19 cellular contexts compared by ENCODE assay signal in the genomic region with DNA sequence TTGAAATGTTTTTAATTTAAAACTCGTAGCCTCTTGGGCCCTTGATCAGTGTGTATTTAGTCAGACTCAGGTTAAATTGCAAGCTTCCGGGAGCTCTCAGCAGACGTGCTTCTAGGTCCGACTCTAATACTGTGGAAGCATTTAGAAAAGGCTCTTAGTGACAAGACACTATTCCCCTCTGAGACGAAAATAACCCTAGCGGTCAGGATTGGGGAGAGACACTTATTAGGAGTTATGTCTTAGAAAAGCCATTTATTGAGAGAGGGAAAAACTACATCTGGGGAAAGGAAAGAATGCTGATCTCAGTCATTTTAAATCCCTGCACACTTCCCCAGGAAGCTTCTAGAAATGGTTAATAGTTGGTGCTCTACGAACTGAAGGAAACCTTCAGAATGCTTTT.
DNase-seq lines count a peak whose midpoint lies in the region; ATAC-seq lines count a peak whose summit lies in the region.
"Had no signal": no experiment of that assay in that cellular context is flagged by ENCODE, and none has a peak within 500 bp of the region (broad histone marks: within the 10 kb centered on the region; RNA-seq: fewer than 3 reads in every experiment).

No MANE protein-coding gene starts in this region.

- peak; percentile 53 for DNase-seq in NCI-H82 (lab: John Stamatoyannopoulos, UW)
- DNase-seq in NCI-H82 treated with DMSO at 0.1 percent for 48 hours (lab: John Stamatoyannopoulos, UW; ENCODE audit: unreplicated experiment): no peak
- peak; percentile 23 for DNase-seq in RPMI7951 (ENCODE audit: low read depth)
- peak; percentile 3 for DNase-seq in ecto neural progenitor cell (ENCODE audit: low spot score)
- peak; percentile 13 for DNase-seq in superior temporal gyrus (ENCODE audit: extremely low spot score)
- no peak for DNase-seq in stimulated activated effector memory CD8-positive, alpha-beta T cell treated with anti-CD3 and anti-CD28 coated beads, Interleukin-12 subunit alpha, Interleukin-12 subunit beta, amount 100 ng/mL, for 72 hours (ENCODE audit: low spot score in 2 of 2)
- DNase-seq: 8988T; BE2C; Caco-2; CD4-positive, alpha-beta T cell; EL; KG1; NCI-H1105 treated with DMSO at 0.1 percent for 48 hours; NCI-H1694 treated with DMSO at 0.1 percent for 48 hours; NCI-H2227 treated with DMSO at 0.1 percent for 48 hours; NCI-H524; Right ventricle myocardium superior had no signal

- no peak for ATAC-seq in HG02981 (IDR thresholded peaks at IDR 0.05; ENCODE audit: unreplicated experiment)
- ATAC-seq in stimulated activated effector memory CD8-positive, alpha-beta T cell treated with anti-CD3 and anti-CD28 coated beads, Interleukin-12 subunit alpha, Interleukin-12 subunit beta, amount 100 ng/mL, for 72 hours: no peak
- ATAC-seq in HG02588 (IDR thresholded peaks at IDR 0.05; ENCODE audit: unreplicated experiment): no peak

- no peak overlapping the region for H3K4me3 Mint-ChIP-seq in stimulated activated effector memory CD8-positive, alpha-beta T cell treated with anti-CD3 and anti-CD28 coated beads, Interleukin-12 subunit alpha, Interleukin-12 subunit beta, amount 100 ng/mL, for 72 hours
- H3K4me3 Mint-ChIP-seq: CD4-positive, alpha-beta T cell had no signal

- no peak overlapping the region for H3K27ac Mint-ChIP-seq in stimulated activated effector memory CD8-positive, alpha-beta T cell treated with anti-CD3 and anti-CD28 coated beads, Interleukin-12 subunit alpha, Interleukin-12 subunit beta, amount 100 ng/mL, for 72 hours
- H3K27ac Mint-ChIP-seq: CD4-positive, alpha-beta T cell had no signal

- no peaks in the 10 kb centered on the region for H3K4me1 Mint-ChIP-seq in stimulated activated effector memory CD8-positive, alpha-beta T cell treated with anti-CD3 and anti-CD28 coated beads, Interleukin-12 subunit alpha, Interleukin-12 subunit beta, amount 100 ng/mL, for 72 hours

- H3K9me3 Mint-ChIP-seq in stimulated activated effector memory CD8-positive, alpha-beta T cell treated with anti-CD3 and anti-CD28 coated beads, Interleukin-12 subunit alpha, Interleukin-12 subunit beta, amount 100 ng/mL, for 72 hours: no peaks in the 10 kb centered on the region
- H3K9me3 Mint-ChIP-seq: CD4-positive, alpha-beta T cell had no signal

- no peaks in the 10 kb centered on the region for H3K36me3 Mint-ChIP-seq in stimulated activated effector memory CD8-positive, alpha-beta T cell treated with anti-CD3 and anti-CD28 coated beads, Interleukin-12 subunit alpha, Interleukin-12 subunit beta, amount 100 ng/mL, for 72 hours

Comparison
In these comparisons a context has a peak if more than half of its experiments do, and no peak if none do; other contexts are left out.
1. DNase-seq: peak in NCI-H82 (single experiment), RPMI7951 (single experiment), ecto neural progenitor cell (single experiment) and superior temporal gyrus (single experiment); none in NCI-H82 treated with DMSO at 0.1 percent for 48 hours (single experiment) and stimulated activated effector memory CD8-positive, alpha-beta T cell treated with anti-CD3 and anti-CD28 coated beads, Interleukin-12 subunit alpha, Interleukin-12 subunit beta, amount 100 ng/mL, for 72 hours (0 of 2).